Comparison of ENCODE assay signal across 19 cellular contexts in the genomic region with DNA sequence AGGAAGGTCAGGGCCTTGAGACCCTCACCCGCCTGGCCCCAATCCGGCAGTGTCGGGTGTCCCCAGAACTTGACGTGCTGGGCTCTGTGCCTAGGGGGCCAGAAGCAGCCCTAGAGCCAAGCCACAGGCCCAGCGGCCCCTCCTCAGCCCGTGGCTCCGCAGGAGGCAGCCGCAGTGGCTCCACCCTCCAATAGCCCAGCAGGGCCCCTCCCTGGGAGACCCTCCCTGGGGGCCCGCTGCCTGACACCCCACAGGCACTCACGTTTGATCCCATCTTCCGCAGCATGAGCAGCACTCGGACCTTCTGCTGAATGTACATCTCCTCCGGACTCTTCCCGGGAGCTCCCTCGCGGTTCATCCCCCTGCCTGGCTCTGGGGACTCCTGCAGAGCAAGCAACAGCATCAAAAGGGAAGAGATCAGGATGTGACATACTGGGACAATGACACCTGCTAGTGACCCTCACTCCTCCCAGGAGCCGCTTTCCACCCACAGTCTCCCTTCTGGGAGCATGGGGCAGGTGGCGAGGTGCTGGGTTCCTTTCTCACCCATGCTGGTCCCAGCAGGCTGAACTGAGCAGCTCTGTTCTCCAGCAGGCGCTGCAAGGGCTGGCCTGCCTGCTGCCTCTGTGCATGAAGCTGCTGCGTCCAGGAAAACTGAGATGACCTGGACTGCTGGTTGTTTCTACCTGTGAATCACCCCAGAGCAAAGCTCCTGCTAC. TPM values are rescaled to one million over a fixed set of nuclear protein-coding genes. Genes with fewer than 3 reads are reported as not detected.
DNase-seq lines count a peak whose midpoint lies in the region; ATAC-seq and TF ChIP-seq lines count a peak whose summit lies in the region.
"Had no signal": no experiment of that assay in that cellular context is flagged by ENCODE, and none has a peak within 500 bp of the region (broad histone marks: within the 10 kb centered on the region; RNA-seq: fewer than 3 reads in every experiment).

No MANE protein-coding gene starts in this region.

- H3K27me3 ChIP-seq in GM23338 (ENCODE audit: insufficient read depth) (no peaks in the 10 kb centered on the region), NT2/D1 (ENCODE audit: insufficient read depth, insufficient read length) (no peaks in the 10 kb centered on the region), esophagus (ENCODE audit: control insufficient read depth in 1 of 2, insufficient read depth in 2 of 2, low read length in 2 of 2) (no peaks in the 10 kb centered on the region), psoas muscle (ENCODE audit: insufficient read depth in 3 of 3, low read length in 2 of 3) (no peaks in the 10 kb centered on the region)

- 86 to 89% methylated on average over 20 of the region's 20 CpGs for WGBS in esophagus, 2 donors
- WGBS in psoas muscle, 3 donors = 87 to 92% (median 88%) methylated on average over 15 to 20 of the region's 20 CpGs

- no peak overlapping the region for H3K4me2 ChIP-seq in GM23338

- H3K79me2 ChIP-seq in GM23338 (replicated peaks; ENCODE audit: insufficient read depth) = no peaks in the 10 kb centered on the region

- H3K27ac ChIP-seq in GM23338 (ENCODE audit: low read depth) (no peak overlapping the region), esophagus (ENCODE audit: low read depth in 2 of 2, low read length in 1 of 2) (peak overlapping the region; percentile 44 to 69), psoas muscle (peak overlapping the region; percentile 9)
- H3K27ac ChIP-seq: C4-2B, SK-N-MC had no signal

- H3K4me3 Mint-ChIP-seq in GM23338 = no peak overlapping the region

- ATAC-seq in GM23338 = no peak
- ATAC-seq in psoas muscle = no peak
- ATAC-seq in HG03159 (IDR thresholded peaks at IDR 0.05; ENCODE audit: unreplicated experiment) = no peak
- ATAC-seq in HG03460 (IDR thresholded peaks at IDR 0.05; ENCODE audit: unreplicated experiment) = no peak
- no peak for ATAC-seq in HG03097 (IDR thresholded peaks at IDR 0.05; ENCODE audit: low FRiP score, unreplicated experiment)
- ATAC-seq: GM12878, HCT116 had no signal

- no peak for TF ChIP-seq CTCF in GM23338 (conservative IDR thresholded peaks at IDR 0.05; ENCODE audit: low read depth in 2 of 2)
- TF ChIP-seq CTCF in psoas muscle (IDR thresholded peaks at IDR 0.05) = no peak

- no peak overlapping the region for H2AFZ ChIP-seq in GM23338

- no peaks in the 10 kb centered on the region for H3K36me3 ChIP-seq in GM23338 (ENCODE audit: insufficient read depth)
- H3K36me3 ChIP-seq in NT2/D1 (ENCODE audit: insufficient read depth, insufficient read length, low read length) = peaks cover 16% of the 10 kb centered on the region
- peaks cover 7 to 21% of the 10 kb centered on the region in 2 donors for H3K36me3 ChIP-seq in esophagus (ENCODE audit: control insufficient read depth in 2 of 2, insufficient read depth in 2 of 2, low read length in 1 of 2)
- H3K36me3 ChIP-seq in psoas muscle (ENCODE audit: insufficient read depth in 1 of 2, low read depth in 1 of 2) = peaks cover 0 to 38% of the 10 kb centered on the region in 2 donors

- no peaks in the 10 kb centered on the region for H3K9me2 ChIP-seq in GM23338 (ENCODE audit: insufficient read depth)

- H3K27ac Mint-ChIP-seq in GM23338 = peak overlapping the region; percentile 38; the same call in 1 of the 2 replicates

- H3K36me3 Mint-ChIP-seq in GM23338 (ENCODE audit: low read depth) = peaks cover under 1% of the 10 kb centered on the region; the same call in 1 of the 3 replicates

- H3K4me1 ChIP-seq in GM23338 (ENCODE audit: insufficient read depth) (peaks cover 10% of the 10 kb centered on the region), NT2/D1 (ENCODE audit: insufficient read depth, insufficient read length) (peaks cover 19% of the 10 kb centered on the region), esophagus (ENCODE audit: control insufficient read depth in 2 of 2, insufficient read depth in 2 of 2, low read length in 1 of 2) (peaks cover 0 to 21% of the 10 kb centered on the region in 2 donors), psoas muscle (peaks cover 28% of the 10 kb centered on the region)

- intact Hi-C loops in psoas muscle (cut with DNase I) = loop anchor here (5.0 to 10.0 kb wide), 3 partner anchors 35 to 73 kb away; a partner anchor contains a TSS

- H3K9me3 Mint-ChIP-seq in GM23338 = no peaks in the 10 kb centered on the region

- no peak overlapping the region for H3K4me3 ChIP-seq in GM23338
- no peak overlapping the region for H3K4me3 ChIP-seq in NT2/D1 (ENCODE audit: insufficient read length, low read depth)
- no peak overlapping the region for H3K4me3 ChIP-seq in esophagus (ENCODE audit: low read depth in 1 of 2, low read length in 2 of 2)
- no peak overlapping the region for H3K4me3 ChIP-seq in psoas muscle
- H3K4me3 ChIP-seq: GM12878, SK-N-MC had no signal

- 0 out of 2 replicates have a peak, but pooled peaks cover 4% of the 10 kb centered on the region for H4K20me1 ChIP-seq in GM23338 (replicated peaks; ENCODE audit: insufficient read depth)

- H3K9ac ChIP-seq in NT2/D1 (ENCODE audit: insufficient read length, low read depth) = peak overlapping the region; percentile 28

- DNase-seq in GM23338 (ENCODE audit: low spot score) (no peak), NT2/D1 (ENCODE audit: low read depth, low spot score) (no peak), psoas muscle (peak in 1 of 2 donors; percentile 38)
- DNase-seq: DMS153; MM.1S; NCI-H1092 treated with DMSO at 0.1 percent for 48 hours; NCI-H146; NCI-H2029 treated with DMSO at 0.1 percent for 48 hours; NCI-H748 treated with DMSO at 0.1 percent for 48 hours; NK-92 treated with Interleukin-12 subunit alpha and Interleukin-12 subunit beta, amount 100 ng/mL, for 24 hours; SHP77 had no signal

- peaks cover 12% of the 10 kb centered on the region for H3K4me1 Mint-ChIP-seq in GM23338

- H3F3A ChIP-seq in GM23338 (replicated peaks; ENCODE audit: low read depth) = 0 out of 2 replicates have a peak, but pooled peaks cover 6% of the 10 kb centered on the region

- H3K27me3 Mint-ChIP-seq in GM23338 (ENCODE audit: insufficient read depth, low read depth, poor library complexity) = peaks cover 13% of the 10 kb centered on the region

- no peaks in the 10 kb centered on the region for H3K9me3 ChIP-seq in NT2/D1 (ENCODE audit: insufficient read depth, low read length)
- H3K9me3 ChIP-seq in esophagus (ENCODE audit: control insufficient read depth in 2 of 2, insufficient read depth in 1 of 2, low read depth in 1 of 2, low read length in 1 of 2) = no peaks in the 10 kb centered on the region
- no peaks in the 10 kb centered on the region for H3K9me3 ChIP-seq in psoas muscle

TF ChIP-seq in GM23338, 12 proteins besides CTCF, POLR2A, EP300 and RAD21:
- TF ChIP-seq EZH2 (IDR thresholded peaks at IDR 0.05; ENCODE audit: low read depth, unreplicated experiment) (no peak), ZNF331 (CRISPR knock-in tag; IDR thresholded peaks at IDR 0.05; ENCODE audit: low read depth) (no peak)
- TF ChIP-seq, protein P1, sequence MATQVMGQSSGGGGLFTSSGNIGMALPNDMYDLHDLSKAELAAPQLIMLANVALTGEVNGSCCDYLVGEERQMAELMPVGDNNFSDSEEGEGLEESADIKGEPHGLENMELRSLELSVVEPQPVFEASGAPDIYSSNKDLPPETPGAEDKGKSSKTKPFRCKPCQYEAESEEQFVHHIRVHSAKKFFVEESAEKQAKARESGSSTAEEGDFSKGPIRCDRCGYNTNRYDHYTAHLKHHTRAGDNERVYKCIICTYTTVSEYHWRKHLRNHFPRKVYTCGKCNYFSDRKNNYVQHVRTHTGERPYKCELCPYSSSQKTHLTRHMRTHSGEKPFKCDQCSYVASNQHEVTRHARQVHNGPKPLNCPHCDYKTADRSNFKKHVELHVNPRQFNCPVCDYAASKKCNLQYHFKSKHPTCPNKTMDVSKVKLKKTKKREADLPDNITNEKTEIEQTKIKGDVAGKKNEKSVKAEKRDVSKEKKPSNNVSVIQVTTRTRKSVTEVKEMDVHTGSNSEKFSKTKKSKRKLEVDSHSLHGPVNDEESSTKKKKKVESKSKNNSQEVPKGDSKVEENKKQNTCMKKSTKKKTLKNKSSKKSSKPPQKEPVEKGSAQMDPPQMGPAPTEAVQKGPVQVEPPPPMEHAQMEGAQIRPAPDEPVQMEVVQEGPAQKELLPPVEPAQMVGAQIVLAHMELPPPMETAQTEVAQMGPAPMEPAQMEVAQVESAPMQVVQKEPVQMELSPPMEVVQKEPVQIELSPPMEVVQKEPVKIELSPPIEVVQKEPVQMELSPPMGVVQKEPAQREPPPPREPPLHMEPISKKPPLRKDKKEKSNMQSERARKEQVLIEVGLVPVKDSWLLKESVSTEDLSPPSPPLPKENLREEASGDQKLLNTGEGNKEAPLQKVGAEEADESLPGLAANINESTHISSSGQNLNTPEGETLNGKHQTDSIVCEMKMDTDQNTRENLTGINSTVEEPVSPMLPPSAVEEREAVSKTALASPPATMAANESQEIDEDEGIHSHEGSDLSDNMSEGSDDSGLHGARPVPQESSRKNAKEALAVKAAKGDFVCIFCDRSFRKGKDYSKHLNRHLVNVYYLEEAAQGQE (IDR thresholded peaks at IDR 0.05; ENCODE audit: unreplicated experiment) = no peak

RNA-seq across cellular contexts. Expression of a gene that starts 38.2 kb away (rescaled TPM):
- 50.8 and 55.1 TPM in 2 replicates for total RNA-seq in GM23338 (2014; rRNA removed; shearing (Covaris generic))
- polyA plus RNA-seq in GM23338 (2016; fragmentation: Nextera tagmentation; extraction: Ambion mirVana) (30.2 and 30.3 TPM in 2 replicates), esophagus (100 to 1,000 TPM; 173 to 242 TPM), psoas muscle (10 to 100 TPM in 2 of 3 donors, 1 to 10 TPM in 1; 5.9 to 11.9 (median 10.3) TPM)
- 10 to 100 TPM; 12.7 to 18.5 (median 14.8) TPM for total RNA-seq in psoas muscle

RNA-seq across cellular contexts. Expression of a gene that starts 48.1 kb away (rescaled TPM):
- 56.4 and 66.2 TPM in 2 replicates for total RNA-seq in GM23338 (2014; rRNA removed; shearing (Covaris generic))
- 38.5 and 41.7 TPM in 2 replicates for polyA plus RNA-seq in GM23338 (2016; fragmentation: Nextera tagmentation; extraction: Ambion mirVana)
- 10 to 100 TPM; 45.8 to 55.4 TPM for polyA plus RNA-seq in esophagus
- total RNA-seq in psoas muscle = 10 to 100 TPM; 19.7 to 48.7 (median 23.8) TPM
- polyA plus RNA-seq in psoas muscle = 10 to 100 TPM in 2 of 3 donors, 1 to 10 TPM in 1; 7.3 to 11.0 (median 10.4) TPM
